In the genomic region with DNA sequence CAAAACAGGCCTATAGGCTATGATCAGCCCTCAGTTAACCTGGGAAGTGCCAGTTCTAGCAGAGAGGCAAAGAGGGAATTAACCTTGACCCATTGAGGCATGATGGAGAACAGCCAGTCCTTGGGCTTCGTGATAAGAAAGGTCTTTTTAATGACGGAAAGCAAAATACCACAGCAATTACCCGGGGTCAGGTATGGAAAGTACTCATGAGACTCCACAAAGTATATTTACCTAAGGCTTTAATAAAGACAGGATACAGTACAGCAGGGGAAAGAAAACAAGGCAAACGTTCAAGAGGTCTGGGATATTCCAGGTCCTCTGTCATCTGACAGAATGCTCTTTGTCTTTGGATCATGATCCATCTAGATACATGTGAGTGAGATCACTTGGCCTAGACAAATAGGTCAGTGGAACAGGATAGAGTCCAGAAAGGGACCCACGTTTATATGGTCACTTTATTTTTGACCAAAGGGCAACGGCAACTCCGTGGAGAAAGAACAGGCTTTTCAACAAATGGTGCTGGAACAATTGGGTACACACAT, we compare ENCODE assay signal across 10 cellular contexts. TPM values are rescaled to one million over a fixed set of nuclear protein-coding genes. Genes with fewer than 3 reads are reported as not detected.
DNase-seq lines count a peak whose midpoint lies in the region; ATAC-seq, FAIRE-seq and TF ChIP-seq lines count a peak whose summit lies in the region.
"Had no signal": no experiment of that assay in that cellular context is flagged by ENCODE, and none has a peak within 500 bp of the region (broad histone marks: within the 10 kb centered on the region; RNA-seq: fewer than 3 reads in every experiment).

No MANE protein-coding gene starts in this region.

- peak; percentile 65 to 83 (median 82) for ATAC-seq in pancreas
- ATAC-seq: stimulated activated naive CD8-positive, alpha-beta T cell treated with anti-CD3 and anti-CD28 coated beads, Interleukin-15, amount 100 ng/mL, for 72 hours had no signal

- no peaks in the 10 kb centered on the region for H3K9me3 ChIP-seq in pancreas

- intact Hi-C loops in dorsolateral prefrontal cortex (cut with DNase I): loop anchor here (5.0 kb wide), 3 partner anchors 51 to 96 kb away; no protein-coding TSS in a partner anchor
- intact Hi-C loops in pancreas (cut with DNase I): no loop called here
- intact Hi-C loops in head of caudate nucleus (cut with DNase I): loop anchor here (10.0 kb wide), 1 partner anchor 88 kb away; no protein-coding TSS in a partner anchor

- TF ChIP-seq CTCF in dorsolateral prefrontal cortex (IDR thresholded peaks at IDR 0.05 in 54 of 56, conservative IDR thresholded peaks at IDR 0.05 in 2 of 56; ENCODE audit: low read depth in 1 of 56, partially characterized antibody in 56 of 56) (no peak), pancreas (IDR thresholded peaks at IDR 0.05) (no peak), GM10266 (IDR thresholded peaks at IDR 0.05; ENCODE audit: control insufficient read depth, insufficient read depth, low read depth, missing control alignments) (no peak)

- FAIRE-seq in pancreas (lab: Jason Lieb, UNC): no peak
- FAIRE-seq: D721Med had no signal

- H3K4me1 ChIP-seq in pancreas: peaks cover 20 to 41% (median 24%) of the 10 kb centered on the region in 3 donors

- WGBS in pancreas, 2 donors: 9 to 14% methylated on average over 7 of the region's 7 CpGs

- H3K4me3 ChIP-seq in dorsolateral prefrontal cortex (no peak overlapping the region), pancreas (no peak overlapping the region)

- no peaks in the 10 kb centered on the region for H3K36me3 ChIP-seq in pancreas

- DNase-seq in DMS153 (lab: John Stamatoyannopoulos, UW) (peak; percentile 79), NCI-H2029 (lab: John Stamatoyannopoulos, UW) (peak; percentile 54), dorsolateral prefrontal cortex (no peak), pancreas (no peak), head of caudate nucleus (no peak), GM10266 (ENCODE audit: extremely low spot score) (no peak)
- no peak for DNase-seq in stimulated activated naive CD4-positive, alpha-beta T cell treated with Interleukin-2 at 50 U/mL for 16 hours (lab: John Stamatoyannopoulos, UW)
- DNase-seq: NCI-H2081 treated with DMSO at 0.1 percent for 48 hours; stimulated activated naive CD8-positive, alpha-beta T cell treated with anti-CD3 and anti-CD28 coated beads, Interleukin-15, amount 100 ng/mL, for 72 hours had no signal

- H3K27ac ChIP-seq in dorsolateral prefrontal cortex (peak overlapping the region in 55 of 59 donors; percentile 10 to 97 (median 75)), pancreas (peak overlapping the region in 3 of 4 donors; percentile 8 to 55 (median 37))

- H3K27me3 ChIP-seq in dorsolateral prefrontal cortex: no peaks in the 10 kb centered on the region
- H3K27me3 ChIP-seq in pancreas: no peaks in the 10 kb centered on the region

RNA-seq across cellular contexts. Expression of a gene that starts 52.2 kb away (rescaled TPM):
- total RNA-seq in dorsolateral prefrontal cortex (10 to 100 TPM; 10.9 to 39.0 (median 19.4) TPM), pancreas (10 to 100 TPM; 16.0 to 25.2 (median 17.5) TPM)
- polyA plus RNA-seq in pancreas: 10 to 100 TPM; 11.4 to 16.3 TPM

Comparison
In these comparisons a context has a peak if more than half of its experiments do, and no peak if none do; other contexts are left out.
1. DNase-seq: peak in DMS153 (single experiment) and NCI-H2029 (single experiment); none in dorsolateral prefrontal cortex (0 of 10), pancreas (0 of 6), head of caudate nucleus (0 of 42), GM10266 (single experiment) and stimulated activated naive CD4-positive, alpha-beta T cell treated with Interleukin-2 at 50 U/mL for 16 hours (single experiment).
2. intact Hi-C loops: an anchor here in dorsolateral prefrontal cortex (5.0 kb wide) and head of caudate nucleus (10.0 kb wide); none called in pancreas.